ENCODE assay signal across 1 cellular context in genomic region chr3:45473841-45474240, GRCh38.
TF ChIP-seq lines count a peak whose summit lies in the region.

No MANE protein-coding gene starts in this region.

TF ChIP-seq in IMR-90, 13 proteins besides CTCF, POLR2A, EP300 and RAD21 (continued from another document):
- no peak for TF ChIP-seq CHD1 (IDR thresholded peaks at IDR 0.05; ENCODE audit: low read depth, low read length)
- TF ChIP-seq ELK1 (IDR thresholded peaks at IDR 0.05; ENCODE audit: borderline replicate concordance, low read depth, low read length): no peak
- no peak for TF ChIP-seq MAZ (IDR thresholded peaks at IDR 0.05; ENCODE audit: borderline replicate concordance, low read depth, low read length)
